10 cellular contexts compared by ENCODE assay signal in genomic region chrX:66096987-66097386, GRCh38. TPM values are rescaled to one million over a fixed set of nuclear protein-coding genes. Genes with fewer than 3 reads are reported as not detected.
"Had no signal": no experiment of that assay in that cellular context is flagged by ENCODE, and none has a peak within 500 bp of the region (broad histone marks: within the 10 kb centered on the region; RNA-seq: fewer than 3 reads in every experiment).

No MANE protein-coding gene starts in this region.

RNA-seq across cellular contexts. Expression of gene VSIG4, which starts 57.1 kb away (rescaled TPM):
- total RNA-seq: activated B cell treated with CpG ODN at 0.5 μM for 24 hours; activated CD4-positive, alpha-beta memory T cell treated with anti-CD3 and anti-CD28 coated beads for 36 hours; activated CD4-positive, alpha-beta memory T cell treated with anti-CD3 and anti-CD28 coated beads, Interleukin-2, amount 10 ng/mL, durations not matched to agents 7 days and 5 days; activated CD4-positive, alpha-beta T cell treated with anti-CD3 and anti-CD28 coated beads, Interleukin-2, amount 10 ng/mL, durations not matched to agents 24 days and 14 days; activated CD4-positive, alpha-beta T cell treated with anti-CD3 and anti-CD28 coated beads, Interleukin-2, amount 10 ng/mL, durations not matched to agents 7 days and 5 days; activated CD8-positive, alpha-beta memory T cell treated with anti-CD3 and anti-CD28 coated beads for 36 hours; activated CD8-positive, alpha-beta memory T cell treated with anti-CD3 and anti-CD28 coated beads, Interleukin-2, amount 10 ng/mL, durations not matched to agents 7 days and 5 days; activated CD8-positive, alpha-beta T cell treated with anti-CD3 and anti-CD28 coated beads, Interleukin-2, amount 10 ng/mL, durations not matched to agents 7 days and 5 days; T-helper 1 cell treated with Interleukin-12 subunit alpha and Interleukin-12 subunit beta and Interleukin-4 antibody, amounts not matched to agents 30 ng/mL and 1 ng/mL, for 36 hours; T-helper 2 cell treated with Interferon-gamma antibody and Interleukin-4, amounts not matched to agents 100 ng/mL and 5 ng/mL, for 36 hours had no signal
